22 cellular contexts compared by ENCODE assay signal in the genomic region with DNA sequence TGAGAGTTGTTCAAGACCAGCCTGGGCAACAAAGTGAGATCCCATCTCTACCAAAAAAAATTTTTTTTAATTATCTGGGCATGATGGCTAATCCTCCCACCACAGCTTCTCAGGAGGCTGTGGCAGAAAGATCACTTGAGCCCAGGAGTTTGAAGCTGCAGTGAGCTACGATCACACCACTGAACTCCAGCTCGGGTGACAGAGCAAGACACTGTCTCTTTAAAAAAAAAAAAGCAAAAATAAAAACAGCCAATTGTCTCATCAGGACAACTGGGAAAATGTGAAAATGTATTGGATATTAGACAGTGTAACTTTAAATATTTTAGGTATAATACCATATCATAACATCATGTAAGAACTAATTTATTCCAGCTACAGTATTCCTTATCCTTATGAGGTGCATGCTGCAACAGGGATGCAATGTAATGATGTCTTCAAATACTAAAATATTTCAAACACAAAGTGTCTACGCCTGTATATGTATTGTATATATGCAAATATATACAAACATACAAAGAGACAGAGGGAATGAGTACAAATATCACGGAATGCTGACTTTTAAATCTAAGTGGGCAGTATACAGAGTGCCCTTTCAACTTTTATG. TPM values are rescaled to one million over a fixed set of nuclear protein-coding genes. Genes with fewer than 3 reads are reported as not detected.
DNase-seq lines count a peak whose midpoint lies in the region; ATAC-seq, FAIRE-seq and TF ChIP-seq lines count a peak whose summit lies in the region.
"Had no signal": no experiment of that assay in that cellular context is flagged by ENCODE, and none has a peak within 500 bp of the region (broad histone marks: within the 10 kb centered on the region; RNA-seq: fewer than 3 reads in every experiment).

No MANE protein-coding gene starts in this region.

- CTCF ChIA-PET in A549 (lab: Yijun Ruan, JAX) (interaction anchor here (0.6 to 1.8 kb wide), 4 partner anchors 16 to 235 kb away, joined by 3 to 5 read pairs (median 3); no protein-coding TSS in a partner anchor), HEK293T (lab: Yijun Ruan, JAX) (no interaction called here)

- no peak for TF ChIP-seq EP300 in A549 (IDR thresholded peaks at IDR 0.05)

- no peak for TF ChIP-seq RAD21 in A549 (conservative IDR thresholded peaks at IDR 0.05 in 1 of 2, IDR thresholded peaks at IDR 0.05 in 1 of 2)

- H3K36me3 ChIP-seq in adipocyte (ENCODE audit: control insufficient read depth, insufficient read depth, low read length, severe bottlenecking): no peaks in the 10 kb centered on the region
- H3K36me3 ChIP-seq: BLaER1 had no signal

- DNase-seq in A549 (ENCODE audit: low read depth in 1 of 2, low spot score in 1 of 2) (no peak), HEK293T (ENCODE audit: extremely low spot score) (no peak), adipocyte (ENCODE audit: low read depth) (peak; percentile 52), fibroblast of the aortic adventitia (ENCODE audit: low read depth) (peak; percentile 72), Kasumi-1 (lab: John Stamatoyannopoulos, UW) (no peak), hippocampal formation (lab: John Stamatoyannopoulos, UW) (no peak), ACHN (no peak)
- DNase-seq: CD4-positive, alpha-beta T cell; COR-L47; DMS79 treated with DMSO at 0.1 percent for 48 hours; HFFc6; NCI-H1694; NCI-H2081; NCI-H446 treated with DMSO at 0.1 percent for 48 hours; NCI-H526 treated with DMSO at 0.1 percent for 48 hours; PC-9; RPMI8226; SHP77; SW 1271 had no signal

- POLR2A ChIA-PET in A549 (lab: Yijun Ruan, JAX): no interaction called here
- POLR2A ChIA-PET in HEK293T (lab: Yijun Ruan, JAX): no interaction called here

- in situ Hi-C loops in ACHN (cut with HindIII; ENCODE audit: low pct_ligation_motif_present, low pct_unique_long_range_greater_than_20kb, low sequenced_read_pairs): no loop called here

- H3K9ac ChIP-seq in adipocyte (ENCODE audit: low read length): no peak overlapping the region
- H3K9ac ChIP-seq: BLaER1 had no signal

- H3K4me3 ChIP-seq in A549: no peak overlapping the region
- no peak overlapping the region for H3K4me3 ChIP-seq in adipocyte (ENCODE audit: low read length)
- H3K4me3 ChIP-seq in fibroblast of the aortic adventitia (ENCODE audit: low read depth, low read length): no peak overlapping the region
- H3K4me3 ChIP-seq: BLaER1, GM12878, PC-9 had no signal

- H3K9me3 ChIP-seq in A549 (0 out of 3 replicates have a peak, but pooled peaks cover 2% of the 10 kb centered on the region), adipocyte (ENCODE audit: control insufficient read depth, low read length) (peaks cover 8% of the 10 kb centered on the region)

- H3K4me2 ChIP-seq in A549: no peak overlapping the region
- H3K4me2 ChIP-seq: BLaER1, PC-9 had no signal

- H3K4me1 ChIP-seq in A549: peaks cover 7% of the 10 kb centered on the region; the same call in 2 of the 3 replicates
- peaks cover 7% of the 10 kb centered on the region for H3K4me1 ChIP-seq in adipocyte (ENCODE audit: control insufficient read depth, insufficient read depth, low read length)
- H3K4me1 ChIP-seq: BLaER1 had no signal

- no peak for TF ChIP-seq POLR2A in A549 (IDR thresholded peaks at IDR 0.05; ENCODE audit: low read length)

- no peak for FAIRE-seq in A549 (lab: Jason Lieb, UNC)
- FAIRE-seq: GM12878, H54 had no signal

- no peaks in the 10 kb centered on the region for H3K27me3 ChIP-seq in adipocyte (replicated peaks; ENCODE audit: control insufficient read depth, insufficient read depth, low read length)
- H3K27me3 ChIP-seq: BLaER1 had no signal

- WGBS in A549 (ENCODE audit: missing lambda C conversion rate): 74% methylated on average over 4 of the region's 4 CpGs

- TF ChIP-seq CTCF in A549 (IDR thresholded peaks at IDR 0.05) (no peak), fibroblast of the aortic adventitia (IDR thresholded peaks at IDR 0.05; ENCODE audit: insufficient read depth, low read length) (no peak)

- no peak for ATAC-seq in A549
- ATAC-seq: GM12878 had no signal

- peak overlapping the region; percentile 38 to 41; a peak in 3 of 6 replicates for H3K27ac ChIP-seq in A549
- H3K27ac ChIP-seq: BLaER1, PC-9 had no signal

TF ChIP-seq in A549, 52 proteins besides CTCF, POLR2A, EP300 and RAD21 (continues in another document):
- no peak for TF ChIP-seq ZSCAN20 (CRISPR knock-in tag; IDR thresholded peaks at IDR 0.05)
- TF ChIP-seq KDM1A (IDR thresholded peaks at IDR 0.05; ENCODE audit: low read depth): no peak
- no peak for TF ChIP-seq BHLHE40 (IDR thresholded peaks at IDR 0.05; ENCODE audit: low read depth, low read length)
- TF ChIP-seq SMC3 (IDR thresholded peaks at IDR 0.05): no peak
- TF ChIP-seq POLR2AphosphoS2 (conservative IDR thresholded peaks at IDR 0.05; ENCODE audit: low read length): no peak
- TF ChIP-seq KDM5A (IDR thresholded peaks at IDR 0.05): no peak
- TF ChIP-seq HMGXB4 (CRISPR knock-in tag; IDR thresholded peaks at IDR 0.05; ENCODE audit: borderline replicate concordance): no peak
- TF ChIP-seq RARB (CRISPR knock-in tag; IDR thresholded peaks at IDR 0.05): no peak
- TF ChIP-seq MAFK (IDR thresholded peaks at IDR 0.05; ENCODE audit: partially characterized antibody): no peak
- TF ChIP-seq JUNB (IDR thresholded peaks at IDR 0.05): no peak
- no peak for TF ChIP-seq CBX2 (IDR thresholded peaks at IDR 0.05; ENCODE audit: borderline replicate concordance, low read depth)
- TF ChIP-seq HES2 (IDR thresholded peaks at IDR 0.05): no peak
- no peak for TF ChIP-seq NPAS2 (CRISPR knock-in tag; IDR thresholded peaks at IDR 0.05; ENCODE audit: borderline replicate concordance)
- TF ChIP-seq CHD4 (IDR thresholded peaks at IDR 0.05; ENCODE audit: borderline replicate concordance): no peak
- no peak for TF ChIP-seq RNF2 (IDR thresholded peaks at IDR 0.05; ENCODE audit: borderline replicate concordance, low read depth)
- no peak for TF ChIP-seq ZNF302 (CRISPR knock-in tag; IDR thresholded peaks at IDR 0.05)

TF ChIP-seq in HEK293T, 16 proteins besides CTCF, POLR2A, EP300 and RAD21:
- TF ChIP-seq ZNF384 (IDR thresholded peaks at IDR 0.05) (peak; percentile 25; the same call in 1 of the 2 replicates), L3MBTL2 (conservative IDR thresholded peaks at IDR 0.05) (no peak)

RNA-seq across cellular contexts. Expression of gene FAM13A, which starts 17.1 kb away (rescaled TPM):
- polyA plus RNA-seq in A549 (2011; rRNA removed) (21.0 and 22.0 TPM in 2 replicates), A549 (2017; fragmentation: RNase III; extraction: RNeasy Plus Mini Kit Qiagen cat#74134 plus additional on column Dnase treatment) (5.7 to 6.9 TPM (median 6.5 TPM) in 3 replicates)
- 3.6 and 3.8 TPM in 2 replicates for polyA plus RNA-seq in A549 (2012; cell fraction: cytosol; rRNA removed)
- 5.3 and 6.5 TPM in 2 replicates for polyA plus RNA-seq in A549 (2012; cell fraction: nucleus; rRNA removed)
- 34.8 and 43.1 TPM in 2 replicates for polyA minus RNA-seq in A549 (2011; rRNA and poly(A)+ RNA removed)
- 23.5 and 49.3 TPM in 2 replicates for total RNA-seq in fibroblast of the aortic adventitia (ENCODE audit: low replicate concordance)

Comparison
In these comparisons a context has a peak if more than half of its experiments do, and no peak if none do; other contexts are left out.
1. DNase-seq: peak in adipocyte (single experiment) and fibroblast of the aortic adventitia (single experiment); none in A549 (0 of 2), HEK293T (single experiment), Kasumi-1 (0 of 2), hippocampal formation (0 of 2) and ACHN (single experiment).